In the genomic region with DNA sequence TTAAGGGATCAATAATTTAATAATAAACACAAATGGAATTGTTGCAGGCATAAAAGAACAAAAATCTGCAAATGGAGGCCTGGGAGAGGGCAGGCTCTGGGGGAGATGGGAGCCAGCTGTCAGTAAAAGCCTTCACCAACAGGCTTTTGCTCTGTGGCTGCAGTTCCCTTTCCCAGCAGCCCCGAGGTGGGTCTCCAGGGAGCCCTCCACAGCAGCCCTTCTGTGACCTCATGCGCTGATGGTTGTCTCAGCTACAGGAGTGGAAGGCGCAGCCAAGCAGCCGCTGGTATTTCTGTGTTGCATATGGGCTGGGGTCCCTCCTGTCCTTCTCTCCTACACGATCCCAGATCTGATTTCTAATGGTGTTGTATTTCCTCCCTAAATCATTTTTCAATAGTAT, we compare ENCODE assay signal across 13 cellular contexts. TPM values are rescaled to one million over a fixed set of nuclear protein-coding genes. Genes with fewer than 3 reads are reported as not detected.
DNase-seq lines count a peak whose midpoint lies in the region; ATAC-seq, FAIRE-seq and TF ChIP-seq lines count a peak whose summit lies in the region.
"Had no signal": no experiment of that assay in that cellular context is flagged by ENCODE, and none has a peak within 500 bp of the region (broad histone marks: within the 10 kb centered on the region; RNA-seq: fewer than 3 reads in every experiment).

No MANE protein-coding gene starts in this region.

- no peaks in the 10 kb centered on the region for H3K27me3 Mint-ChIP-seq in activated B cell treated with CpG ODN at 0.5 μM for 24 hours

- no peak overlapping the region for H2AFZ ChIP-seq in PC-9

- H3K4me1 ChIP-seq in kidney (ENCODE audit: control insufficient read depth in 1 of 2, insufficient read depth in 1 of 2, low read depth in 1 of 2, low read length in 2 of 2): peaks cover 0 to 10% of the 10 kb centered on the region in 2 donors
- H3K4me1 ChIP-seq in stomach: no peaks in the 10 kb centered on the region
- H3K4me1 ChIP-seq in PC-9 (replicated peaks; ENCODE audit: insufficient read depth): no peaks in the 10 kb centered on the region
- H3K4me1 ChIP-seq: thyroid gland had no signal

- no peak for TF ChIP-seq EP300 in stomach (IDR thresholded peaks at IDR 0.05)

- H3K4me2 ChIP-seq in PC-9: no peak overlapping the region

- no peaks in the 10 kb centered on the region for H3K9me2 ChIP-seq in PC-9 (ENCODE audit: insufficient read depth)

- DNase-seq in NCI-H1417 (lab: John Stamatoyannopoulos, UW) (peak; percentile 13 to 54 (median 28)), NCI-H1417 treated with DMSO at 0.1 percent for 48 hours (lab: John Stamatoyannopoulos, UW) (no peak), activated B cell treated with CpG ODN at 0.5 μM for 24 hours (no peak), kidney (peak; percentile 86), stomach (no peak), G401 (ENCODE audit: low spot score) (no peak), PC-9 (no peak)
- DNase-seq: 8988T, dermis blood vessel endothelial cell, DMS53, RPMI8226, thyroid gland had no signal

- H3K27ac ChIP-seq in kidney (ENCODE audit: low read depth in 2 of 2, low read length in 2 of 2): no peak overlapping the region
- H3K27ac ChIP-seq in stomach: peak overlapping the region in 3 of 5 donors; percentile 23 to 32 (median 26)
- H3K27ac ChIP-seq in PC-9: no peak overlapping the region
- H3K27ac ChIP-seq: thyroid gland had no signal

- H3K27me3 ChIP-seq in stomach: no peaks in the 10 kb centered on the region
- H3K27me3 ChIP-seq in PC-9 (ENCODE audit: insufficient read depth, low read depth): no peaks in the 10 kb centered on the region
- H3K27me3 ChIP-seq: thyroid gland had no signal

- WGBS in stomach, 5 donors: 64 to 79% (median 65%) methylated on average over 5 of the region's 5 CpGs

- TF ChIP-seq CTCF in activated B cell treated with CpG ODN at 0.5 μM for 24 hours (IDR thresholded peaks at IDR 0.05) (no peak), kidney (IDR thresholded peaks at IDR 0.05; ENCODE audit: borderline replicate concordance, extremely low read depth, insufficient read depth) (no peak), stomach (IDR thresholded peaks at IDR 0.05) (no peak), PC-9 (conservative IDR thresholded peaks at IDR 0.05) (no peak)

- no peaks in the 10 kb centered on the region for H3K36me3 ChIP-seq in kidney (ENCODE audit: control insufficient read depth in 1 of 2, insufficient read depth in 2 of 2, low read length in 2 of 2)
- no peaks in the 10 kb centered on the region for H3K36me3 ChIP-seq in stomach
- H3K36me3 ChIP-seq in PC-9 (ENCODE audit: low read depth): no peaks in the 10 kb centered on the region
- H3K36me3 ChIP-seq: thyroid gland had no signal

- BruUV-seq in PC-9 (replicated peaks; lab: Mats Ljungman, UMichigan): no TSS peak

- H3K9me3 Mint-ChIP-seq in activated B cell treated with CpG ODN at 0.5 μM for 24 hours: no peaks in the 10 kb centered on the region

- H3K4me1 Mint-ChIP-seq in activated B cell treated with CpG ODN at 0.5 μM for 24 hours: peaks cover 15% of the 10 kb centered on the region

- no peaks in the 10 kb centered on the region for H3K79me2 ChIP-seq in PC-9 (ENCODE audit: low read depth)

- no peak overlapping the region for H3K9ac ChIP-seq in kidney (ENCODE audit: low read length in 2 of 2)

- H3K4me3 ChIP-seq in kidney (ENCODE audit: low read length in 2 of 2) (no peak overlapping the region), stomach (no peak overlapping the region), PC-9 (no peak overlapping the region)
- H3K4me3 ChIP-seq: thyroid gland had no signal

- peak; percentile 89 for ATAC-seq in activated B cell treated with CpG ODN at 0.5 μM for 24 hours (ENCODE audit: low read depth)
- ATAC-seq in HG02678 (IDR thresholded peaks at IDR 0.05; ENCODE audit: unreplicated experiment): no peak

- no peaks in the 10 kb centered on the region for H4K20me1 ChIP-seq in PC-9 (ENCODE audit: insufficient read depth)

- in situ Hi-C loops in G401 (cut with HindIII; ENCODE audit: low sequenced_read_pairs): no loop called here

- POLR2A ChIA-PET in activated B cell treated with CpG ODN at 0.5 μM for 24 hours (lab: Charles Lee): interaction anchor here (0.7 kb wide), 1 partner anchor 20 kb away, joined by 3 read pairs; no protein-coding TSS in a partner anchor
- POLR2A ChIA-PET in PC-9 (lab: Charles Lee; ENCODE audit: unreplicated experiment): no interaction called here

- no peak for TF ChIP-seq POLR2A in stomach (IDR thresholded peaks at IDR 0.05)

- H3K27ac Mint-ChIP-seq in activated B cell treated with CpG ODN at 0.5 μM for 24 hours: no peak overlapping the region

- CTCF ChIA-PET in activated B cell treated with CpG ODN at 0.5 μM for 24 hours (lab: Charles Lee): no interaction called here
- CTCF ChIA-PET in PC-9 (lab: Charles Lee): no interaction called here

- H3K9me3 ChIP-seq in kidney (ENCODE audit: control insufficient read depth in 1 of 2, low read length in 2 of 2): no peaks in the 10 kb centered on the region
- H3K9me3 ChIP-seq in stomach: no peaks in the 10 kb centered on the region
- H3K9me3 ChIP-seq in PC-9 (ENCODE audit: insufficient read depth, low read depth): no peaks in the 10 kb centered on the region
- H3K9me3 ChIP-seq: thyroid gland had no signal

- no peaks in the 10 kb centered on the region for H3F3A ChIP-seq in PC-9 (ENCODE audit: insufficient read depth, low read depth)

- H3K4me3 Mint-ChIP-seq in activated B cell treated with CpG ODN at 0.5 μM for 24 hours: no peak overlapping the region

- H3K36me3 Mint-ChIP-seq in activated B cell treated with CpG ODN at 0.5 μM for 24 hours (ENCODE audit: low read depth): no peaks in the 10 kb centered on the region

- intact Hi-C loops in activated B cell treated with CpG ODN at 0.5 μM for 24 hours (cut with micrococcal nuclease): loop anchor here (5.0 kb wide), 1 partner anchor 115 kb away; the partner anchor contains the start of genes CNST and TFB2M
- intact Hi-C loops in kidney (cut with DNase I): no loop called here
- intact Hi-C loops in stomach (cut with DNase I; ENCODE audit: low total_unique reads): no loop called here
- intact Hi-C loops in PC-9 (cut with micrococcal nuclease; ENCODE audit: unreplicated experiment): no loop called here

- no peak for FAIRE-seq in kidney (lab: Jason Lieb, UNC)

RNA-seq across cellular contexts. Expression of gene SCCPDH, which starts 42.4 kb away (rescaled TPM):
- total RNA-seq in activated B cell treated with CpG ODN at 0.5 μM for 24 hours (8.1 and 9.3 TPM in 2 replicates), kidney (37.2 TPM), stomach (10 to 100 TPM; 13.4 to 66.3 (median 21.7) TPM), PC-9 (2021) (17.2 and 24.5 TPM in 2 replicates)
- polyA plus RNA-seq in kidney (ENCODE audit: insufficient read depth, low read depth, low replicate concordance) (48.6 TPM), stomach (10 to 100 TPM; 13.6 to 19.9 (median 15.4) TPM)
- 66.9 and 69.1 TPM in 2 replicates for total RNA-seq in G401 (2014; rRNA removed; shearing (Covaris generic))

Comparison
In these comparisons a context has a peak if more than half of its experiments do, and no peak if none do; other contexts are left out.
1. DNase-seq: peak in NCI-H1417 (3 of 3) and kidney (single experiment); none in NCI-H1417 treated with DMSO at 0.1 percent for 48 hours (single experiment), activated B cell treated with CpG ODN at 0.5 μM for 24 hours (single experiment), stomach (single experiment), G401 (single experiment) and PC-9 (0 of 2).
2. H3K27ac ChIP-seq: peak in stomach (3 of 5); none in kidney (0 of 2) and PC-9 (single experiment).